9 cellular contexts compared by ENCODE assay signal in genomic region chr1:238647877-238648276, GRCh38.
A peak's percentile ranks its signal among the peaks of the same experiment; 100 is the strongest.
DNase-seq lines count a peak whose midpoint lies in the region; ATAC-seq and TF ChIP-seq lines count a peak whose summit lies in the region.
"Had no signal": no experiment of that assay in that cellular context is flagged by ENCODE, and none has a peak within 500 bp of the region (broad histone marks: within the 10 kb centered on the region; RNA-seq: fewer than 3 reads in every experiment).

No MANE protein-coding gene starts in this region.

- TF ChIP-seq EP300 in upper lobe of left lung (IDR thresholded peaks at IDR 0.05): no peak

- H3K4me1 Mint-ChIP-seq in stimulated activated naive CD8-positive, alpha-beta T cell treated with anti-CD3 and anti-CD28 coated beads, Interleukin-15, amount 100 ng/mL, for 72 hours: no peaks in the 10 kb centered on the region

- no peaks in the 10 kb centered on the region for H3K36me3 ChIP-seq in SJSA1
- H3K36me3 ChIP-seq in thoracic aorta: no peaks in the 10 kb centered on the region
- H3K36me3 ChIP-seq in upper lobe of left lung: no peaks in the 10 kb centered on the region

- TF ChIP-seq POLR2A in upper lobe of left lung (IDR thresholded peaks at IDR 0.05): no peak

- no peak overlapping the region for H3K27ac Mint-ChIP-seq in stimulated activated naive CD8-positive, alpha-beta T cell treated with anti-CD3 and anti-CD28 coated beads, Interleukin-15, amount 100 ng/mL, for 72 hours

- DNase-seq in NCI-H82 (lab: John Stamatoyannopoulos, UW) (peak; percentile 12), NCI-H82 treated with DMSO at 0.1 percent for 48 hours (lab: John Stamatoyannopoulos, UW; ENCODE audit: unreplicated experiment) (no peak), SJSA1 (ENCODE audit: low read depth in 1 of 2, low spot score in 2 of 2) (peak; percentile 66 to 69), foreskin keratinocyte (peak; percentile 73 to 92), thoracic aorta (ENCODE audit: low spot score) (no peak), upper lobe of left lung (no peak)
- no peak for DNase-seq in stimulated activated naive CD8-positive, alpha-beta T cell treated with anti-CD3 and anti-CD28 coated beads, Interleukin-15, amount 100 ng/mL, for 72 hours
- DNase-seq: mucosa of descending colon had no signal

- H3K27ac ChIP-seq in SJSA1: peak overlapping the region; percentile 77
- no peak overlapping the region for H3K27ac ChIP-seq in foreskin keratinocyte
- peak overlapping the region in 1 of 2 donors; percentile 27 for H3K27ac ChIP-seq in thoracic aorta
- H3K27ac ChIP-seq in upper lobe of left lung: no peak overlapping the region

- H3K4me3 Mint-ChIP-seq in stimulated activated naive CD8-positive, alpha-beta T cell treated with anti-CD3 and anti-CD28 coated beads, Interleukin-15, amount 100 ng/mL, for 72 hours: no peak overlapping the region

- TF ChIP-seq CTCF in foreskin keratinocyte (conservative IDR thresholded peaks at IDR 0.05) (no peak), thoracic aorta (IDR thresholded peaks at IDR 0.05) (no peak), upper lobe of left lung (IDR thresholded peaks at IDR 0.05) (no peak)

- ATAC-seq in foreskin keratinocyte (peak; percentile 95), thoracic aorta (ENCODE audit: insufficient number of reproducible peaks, low FRiP score, low read depth) (peak; percentile 73), upper lobe of left lung (ENCODE audit: low FRiP score in 2 of 2) (no peak), GM18873 (IDR thresholded peaks at IDR 0.05; ENCODE audit: low FRiP score, unreplicated experiment) (no peak)
- no peak for ATAC-seq in stimulated activated naive CD8-positive, alpha-beta T cell treated with anti-CD3 and anti-CD28 coated beads, Interleukin-15, amount 100 ng/mL, for 72 hours
- ATAC-seq: mucosa of descending colon had no signal

- no peak overlapping the region for H3K4me3 ChIP-seq in SJSA1
- H3K4me3 ChIP-seq in thoracic aorta: no peak overlapping the region
- H3K4me3 ChIP-seq in upper lobe of left lung: no peak overlapping the region
- H3K4me3 ChIP-seq: mucosa of descending colon had no signal

- no peaks in the 10 kb centered on the region for H3K9me3 Mint-ChIP-seq in stimulated activated naive CD8-positive, alpha-beta T cell treated with anti-CD3 and anti-CD28 coated beads, Interleukin-15, amount 100 ng/mL, for 72 hours

- WGBS in upper lobe of left lung, 2 donors: 44 to 52% methylated on average over 3 of the region's 3 CpGs

- H3K4me1 ChIP-seq in SJSA1 (replicated peaks) (peaks cover 24% of the 10 kb centered on the region), foreskin keratinocyte (peaks cover 2% of the 10 kb centered on the region), thoracic aorta (ENCODE audit: control insufficient read depth in 1 of 2, low read depth in 2 of 2) (peaks cover 6% of the 10 kb centered on the region in 2 donors), upper lobe of left lung (no peaks in the 10 kb centered on the region)

- H3K27me3 ChIP-seq in SJSA1 (replicated peaks): no peaks in the 10 kb centered on the region
- H3K27me3 ChIP-seq in foreskin keratinocyte: no peaks in the 10 kb centered on the region
- no peaks in the 10 kb centered on the region for H3K27me3 ChIP-seq in thoracic aorta (replicated peaks; ENCODE audit: insufficient read depth)
- no peaks in the 10 kb centered on the region for H3K27me3 ChIP-seq in upper lobe of left lung

- no peaks in the 10 kb centered on the region for H3K27me3 Mint-ChIP-seq in stimulated activated naive CD8-positive, alpha-beta T cell treated with anti-CD3 and anti-CD28 coated beads, Interleukin-15, amount 100 ng/mL, for 72 hours

- no peaks in the 10 kb centered on the region for H3K9me3 ChIP-seq in SJSA1 (replicated peaks)
- no peaks in the 10 kb centered on the region for H3K9me3 ChIP-seq in thoracic aorta
- H3K9me3 ChIP-seq in upper lobe of left lung: no peaks in the 10 kb centered on the region
- H3K9me3 ChIP-seq: mucosa of descending colon had no signal

Comparison
In these comparisons a context has a peak if more than half of its experiments do, and no peak if none do; other contexts are left out.
1. DNase-seq: peak in NCI-H82 (single experiment), SJSA1 (2 of 2) and foreskin keratinocyte (2 of 2); none in NCI-H82 treated with DMSO at 0.1 percent for 48 hours (single experiment), thoracic aorta (single experiment), upper lobe of left lung (0 of 2) and stimulated activated naive CD8-positive, alpha-beta T cell treated with anti-CD3 and anti-CD28 coated beads, Interleukin-15, amount 100 ng/mL, for 72 hours (0 of 2).
2. ATAC-seq: peak in foreskin keratinocyte (single experiment) and thoracic aorta (single experiment); none in upper lobe of left lung (0 of 2), stimulated activated naive CD8-positive, alpha-beta T cell treated with anti-CD3 and anti-CD28 coated beads, Interleukin-15, amount 100 ng/mL, for 72 hours (single experiment) and GM18873 (single experiment).